Comparison of ENCODE assay signal across 1 cellular context in genomic region chr20:13418263-13419229, GRCh38.
A peak's percentile ranks its signal among the peaks of the same experiment; 100 is the strongest.
TF ChIP-seq lines count a peak whose summit lies in the region.

No MANE protein-coding gene starts in this region.

TF ChIP-seq in HepG2, 621 proteins besides CTCF, POLR2A, EP300 and RAD21 (continued from another document and continues in another):
- TF ChIP-seq ZNF20 (CRISPR knock-in tag; IDR thresholded peaks at IDR 0.05) (no peak), ZNF614 (CRISPR knock-in tag; IDR thresholded peaks at IDR 0.05; ENCODE audit: borderline replicate concordance) (peak; percentile 94), MTERF4 (CRISPR knock-in tag; IDR thresholded peaks at IDR 0.05) (no peak), MED1 (CRISPR knock-in tag; IDR thresholded peaks at IDR 0.05) (peak; percentile 98), SKI (IDR thresholded peaks at IDR 0.05; ENCODE audit: partially characterized antibody) (peak; percentile 59), TGIF2 (CRISPR knock-in tag; IDR thresholded peaks at IDR 0.05) (peak; percentile 82; the same call in 1 of the 2 replicates), ZMAT3 (CRISPR knock-in tag; conservative IDR thresholded peaks at IDR 0.05) (peak; percentile 60), HNRNPLL (IDR thresholded peaks at IDR 0.05; ENCODE audit: low read depth, low read length, poor library complexity, severe bottlenecking) (no peak), MAFG (CRISPR knock-in tag; IDR thresholded peaks at IDR 0.05) (no peak), SCMH1 (CRISPR knock-in tag; IDR thresholded peaks at IDR 0.05; ENCODE audit: borderline replicate concordance) (no peak), REPIN1 (CRISPR knock-in tag; IDR thresholded peaks at IDR 0.05; ENCODE audit: borderline replicate concordance, low read depth) (0 out of 2 replicates have a peak, but pooled peaks have one; percentile 34), NFYC (CRISPR knock-in tag; IDR thresholded peaks at IDR 0.05) (no peak; the same call in 1 of the 2 replicates), STAT5B (CRISPR knock-in tag; IDR thresholded peaks at IDR 0.05) (0 out of 2 replicates have a peak, but pooled peaks have one; percentile 70), NR2F6 (IDR thresholded peaks at IDR 0.05) (peak; percentile 87), NR2F6 (CRISPR knock-in tag; IDR thresholded peaks at IDR 0.05) (peak; percentile 91), ZNF24 (IDR thresholded peaks at IDR 0.05) (peak; percentile 69), HNRNPL (IDR thresholded peaks at IDR 0.05; ENCODE audit: low read depth, low read length) (no peak), FOXK2 (IDR thresholded peaks at IDR 0.05) (peak; percentile 65; the same call in 1 of the 2 replicates), KDM1A (CRISPR knock-in tag; IDR thresholded peaks at IDR 0.05) (peak; percentile 90; the same call in 1 of the 2 replicates), BCL6 (CRISPR knock-in tag; IDR thresholded peaks at IDR 0.05) (peak; percentile 87), ZNF646 (CRISPR knock-in tag; IDR thresholded peaks at IDR 0.05) (peak; percentile 94), ZNF510 (CRISPR knock-in tag; IDR thresholded peaks at IDR 0.05; ENCODE audit: low read depth) (peak; percentile 20; the same call in 1 of the 2 replicates), ZSCAN29 (CRISPR knock-in tag; conservative IDR thresholded peaks at IDR 0.05) (peak; percentile 97), REST (IDR thresholded peaks at IDR 0.05; ENCODE audit: borderline replicate concordance in 1 of 2, low read depth in 1 of 2, low read length in 2 of 2) (peak in 1 of 2 experiments; percentile 76; a peak in 1 of 4 replicates), ATF7-NPFF (CRISPR knock-in tag; IDR thresholded peaks at IDR 0.05; ENCODE audit: low read depth) (no peak), KMT2A (CRISPR knock-in tag; IDR thresholded peaks at IDR 0.05) (peak; percentile 33; the same call in 1 of the 2 replicates), ARNTL (CRISPR knock-in tag; IDR thresholded peaks at IDR 0.05) (peak; percentile 76), KDM6A (CRISPR knock-in tag; IDR thresholded peaks at IDR 0.05; ENCODE audit: low read depth) (peak; percentile 97), HMG20A (CRISPR knock-in tag; IDR thresholded peaks at IDR 0.05; ENCODE audit: borderline replicate concordance) (peak; percentile 97), ELF3 (CRISPR knock-in tag; IDR thresholded peaks at IDR 0.05) (peak; percentile 100), BHLHE40 (IDR thresholded peaks at IDR 0.05; ENCODE audit: low read length) (no peak), PITX1 (CRISPR knock-in tag; IDR thresholded peaks at IDR 0.05) (peak; percentile 69; the same call in 1 of the 2 replicates), TERF1 (CRISPR knock-in tag; IDR thresholded peaks at IDR 0.05) (no peak), ZBTB43 (CRISPR knock-in tag; conservative IDR thresholded peaks at IDR 0.05) (peak; percentile 84), YEATS2 (CRISPR knock-in tag; IDR thresholded peaks at IDR 0.05; ENCODE audit: borderline replicate concordance) (peak; percentile 50; the same call in 1 of the 2 replicates), GABPB1 (CRISPR knock-in tag; IDR thresholded peaks at IDR 0.05) (peak; percentile 56; the same call in 1 of the 2 replicates), ZNF331 (CRISPR knock-in tag; IDR thresholded peaks at IDR 0.05) (peak; percentile 86), FOXP1 (IDR thresholded peaks at IDR 0.05) (peak; percentile 87), FOXP1 (CRISPR knock-in tag; IDR thresholded peaks at IDR 0.05) (peak; percentile 99), SKIL (CRISPR knock-in tag; IDR thresholded peaks at IDR 0.05; ENCODE audit: borderline replicate concordance) (peak; percentile 75), KDM4B (CRISPR knock-in tag; IDR thresholded peaks at IDR 0.05) (peak; percentile 91), ZNF430 (CRISPR knock-in tag; IDR thresholded peaks at IDR 0.05) (no peak), ZNF264 (CRISPR knock-in tag; IDR thresholded peaks at IDR 0.05) (peak; percentile 59; the same call in 1 of the 2 replicates), NFKBIZ (CRISPR knock-in tag; IDR thresholded peaks at IDR 0.05) (peak; percentile 91), ZNF775 (CRISPR knock-in tag; IDR thresholded peaks at IDR 0.05; ENCODE audit: borderline replicate concordance) (0 out of 2 replicates have a peak, but pooled peaks have one; percentile 51), JUN (CRISPR knock-in tag; IDR thresholded peaks at IDR 0.05) (peak; percentile 81; the same call in 1 of the 2 replicates), TEAD3 (CRISPR knock-in tag; optimal IDR thresholded peaks at IDR 0.05; ENCODE audit: borderline replicate concordance) (peak; percentile 97), ZNF780A (CRISPR knock-in tag; IDR thresholded peaks at IDR 0.05) (no peak), THAP11 (CRISPR knock-in tag; IDR thresholded peaks at IDR 0.05) (peak; percentile 73), ZBTB39 (CRISPR knock-in tag; IDR thresholded peaks at IDR 0.05) (no peak)
